8 cellular contexts compared by ENCODE assay signal in genomic region chr15:60396964-60397771, GRCh38. TPM values are rescaled to one million over a fixed set of nuclear protein-coding genes. Genes with fewer than 3 reads are reported as not detected.
DNase-seq lines count a peak whose midpoint lies in the region; ATAC-seq and TF ChIP-seq lines count a peak whose summit lies in the region.

No MANE protein-coding gene starts in this region.

- peaks cover 14 to 48% (median 39%) of the 10 kb centered on the region in 11 experiments; a peak in 21 of 22 replicates for H3K36me3 ChIP-seq in BLaER1 treated with 17β-estradiol and CSF1 and Interleukin-3, amounts not matched to agents 10 nM and 100 nM
- H3K36me3 ChIP-seq in Peyer's patch = peaks cover 0 to 15% (median 0%) of the 10 kb centered on the region in 3 donors

- peaks cover 19% of the 10 kb centered on the region for H3K36me3 Mint-ChIP-seq in glutamatergic neuron (ENCODE audit: unreplicated experiment)

- H3K4me3 ChIP-seq in BLaER1 treated with 17β-estradiol and CSF1 and Interleukin-3, amounts not matched to agents 10 nM and 100 nM = peak overlapping the region; percentile 69 to 99 (median 88)
- peak overlapping the region; percentile 75 to 94 (median 83) for H3K4me3 ChIP-seq in Peyer's patch

- TF ChIP-seq POLR2A in Peyer's patch (IDR thresholded peaks at IDR 0.05) = peak; percentile 28 to 60

- H3K4me2 ChIP-seq in BLaER1 treated with 17β-estradiol and CSF1 and Interleukin-3, amounts not matched to agents 10 nM and 100 nM = peak overlapping the region; percentile 81 to 99 (median 94)

- TF ChIP-seq CTCF in Peyer's patch (IDR thresholded peaks at IDR 0.05) (peak in 1 of 6 experiments; percentile 0), glutamatergic neuron (IDR thresholded peaks at IDR 0.05; ENCODE audit: partially characterized antibody, unreplicated experiment) (no peak)

- intact Hi-C loops in posterior vena cava (cut with DNase I) = no loop called here

- no peaks in the 10 kb centered on the region for H3K9me3 ChIP-seq in BLaER1 treated with 17β-estradiol and CSF1 and Interleukin-3, amounts not matched to agents 10 nM and 100 nM (replicated peaks in 1 of 11)
- H3K9me3 ChIP-seq in Peyer's patch = no peaks in the 10 kb centered on the region

- peaks cover 29% of the 10 kb centered on the region for H3K27me3 Mint-ChIP-seq in glutamatergic neuron (ENCODE audit: unreplicated experiment)

- peak overlapping the region; percentile 78 to 98 (median 92) for H3K27ac ChIP-seq in BLaER1 treated with 17β-estradiol and CSF1 and Interleukin-3, amounts not matched to agents 10 nM and 100 nM
- peak overlapping the region; percentile 89 to 100 (median 98) for H3K27ac ChIP-seq in Peyer's patch

- peak overlapping the region; percentile 96 for H3K4me3 Mint-ChIP-seq in glutamatergic neuron (ENCODE audit: unreplicated experiment)

- peaks cover 0 to 55% (median 46%) of the 10 kb centered on the region in 11 experiments; a peak in 20 of 22 replicates for H4K20me1 ChIP-seq in BLaER1 treated with 17β-estradiol and CSF1 and Interleukin-3, amounts not matched to agents 10 nM and 100 nM

- peaks cover 28 to 72% (median 58%) of the 10 kb centered on the region in 10 experiments for H3K4me1 ChIP-seq in BLaER1 treated with 17β-estradiol and CSF1 and Interleukin-3, amounts not matched to agents 10 nM and 100 nM
- H3K4me1 ChIP-seq in Peyer's patch = peaks cover 0 to 47% (median 19%) of the 10 kb centered on the region in 4 donors

- H3K27ac Mint-ChIP-seq in glutamatergic neuron (ENCODE audit: unreplicated experiment) = peak overlapping the region; percentile 97

- ATAC-seq in GM19035 (IDR thresholded peaks at IDR 0.05; ENCODE audit: unreplicated experiment) (peak; percentile 69), HG03135 (IDR thresholded peaks at IDR 0.05; ENCODE audit: unreplicated experiment) (peak; percentile 71)

- peaks cover 29% of the 10 kb centered on the region for H3K9me3 Mint-ChIP-seq in glutamatergic neuron (ENCODE audit: unreplicated experiment)

- H3K9ac ChIP-seq in BLaER1 treated with 17β-estradiol and CSF1 and Interleukin-3, amounts not matched to agents 10 nM and 100 nM = peak overlapping the region; percentile 90 to 98 (median 94)

- H3K4me1 Mint-ChIP-seq in glutamatergic neuron (ENCODE audit: low read depth, unreplicated experiment) = peaks cover 54% of the 10 kb centered on the region

- H3K27me3 ChIP-seq in BLaER1 treated with 17β-estradiol and CSF1 and Interleukin-3, amounts not matched to agents 10 nM and 100 nM = no peaks in the 10 kb centered on the region
- no peaks in the 10 kb centered on the region for H3K27me3 ChIP-seq in Peyer's patch

- DNase-seq in Peyer's patch (peak; percentile 66 to 89 (median 83)), activated gamma-delta T cell (lab: John Stamatoyannopoulos, UW) (peak; percentile 33), glutamatergic neuron (peak; percentile 77), posterior vena cava (ENCODE audit: low spot score) (peak; percentile 88), COLO829 (ENCODE audit: low spot score) (no peak)

RNA-seq across cellular contexts. Expression of gene ANXA2, which starts 0.6 kb away (rescaled TPM):
- 100 to 1,000 TPM; 564 to 802 (median 681) TPM for total RNA-seq in Peyer's patch
- total RNA-seq in glutamatergic neuron (ENCODE audit: unreplicated experiment) = 925 TPM
- total RNA-seq in posterior vena cava = 1,000 to 10,000 TPM in 1 of 2 donors, 100 to 1,000 TPM in 1; 815 to 1,045 TPM
